10 cellular contexts compared by ENCODE assay signal in genomic region chr6:14784596-14785360, GRCh38.
A peak's percentile ranks its signal among the peaks of the same experiment; 100 is the strongest.
DNase-seq lines count a peak whose midpoint lies in the region; ATAC-seq and TF ChIP-seq lines count a peak whose summit lies in the region.
"Had no signal": no experiment of that assay in that cellular context is flagged by ENCODE, and none has a peak within 500 bp of the region (broad histone marks: within the 10 kb centered on the region; RNA-seq: fewer than 3 reads in every experiment).

No MANE protein-coding gene starts in this region.

- peak overlapping the region; percentile 61 for H3K4me3 Mint-ChIP-seq in CD8-positive, alpha-beta T cell

- no peak overlapping the region for H3K4me3 ChIP-seq in CD8-positive, alpha-beta T cell (ENCODE audit: low read depth, low read length)
- H3K4me3 ChIP-seq in tibial artery: no peak overlapping the region
- H3K4me3 ChIP-seq: SJSA1 had no signal

- no peaks in the 10 kb centered on the region for H3K36me3 ChIP-seq in CD8-positive, alpha-beta T cell (ENCODE audit: insufficient read depth, low read length)
- H3K36me3 ChIP-seq in KOPT-K1 (ENCODE audit: insufficient read depth, low read length) (no peaks in the 10 kb centered on the region), tibial artery (no peaks in the 10 kb centered on the region)
- H3K36me3 ChIP-seq: SJSA1 had no signal

- peak in 1 of 7 experiments; percentile 53 for DNase-seq in CD8-positive, alpha-beta T cell
- DNase-seq in activated CD4-positive, alpha-beta T cell treated with anti-CD3 and anti-CD28 coated beads, Interleukin-2, amount 50 U/mL, for 1 hour: peak; percentile 7
- DNase-seq in foreskin keratinocyte (peak; percentile 17 to 43), HEK293T (ENCODE audit: extremely low spot score) (no peak), tibial artery (no peak)
- DNase-seq: Caco-2 had no signal

- H3K9me3 Mint-ChIP-seq in CD8-positive, alpha-beta T cell: no peaks in the 10 kb centered on the region

- H3K4me1 Mint-ChIP-seq in CD8-positive, alpha-beta T cell (ENCODE audit: low read depth): peaks cover 15% of the 10 kb centered on the region

- CTCF ChIA-PET in CD8-positive, alpha-beta T cell (lab: Charles Lee): no interaction called here
- CTCF ChIA-PET in HEK293T (lab: Yijun Ruan, JAX): interaction anchor here (0.5 to 0.6 kb wide), 2 partner anchors 692 to 702 kb away, joined by 3 read pairs; no protein-coding TSS in a partner anchor

- POLR2A ChIA-PET in CD8-positive, alpha-beta T cell (lab: Charles Lee): interaction anchor here (0.6 to 0.9 kb wide), 2 partner anchors 78 to 80 kb away, joined by 3 to 4 read pairs; no protein-coding TSS in a partner anchor
- POLR2A ChIA-PET in HEK293T (lab: Yijun Ruan, JAX): no interaction called here

- peak overlapping the region; percentile 85 for H3K27ac Mint-ChIP-seq in CD8-positive, alpha-beta T cell

- no peak for TF ChIP-seq CTCF in CD8-positive, alpha-beta T cell (IDR thresholded peaks at IDR 0.05)
- TF ChIP-seq CTCF in foreskin keratinocyte (conservative IDR thresholded peaks at IDR 0.05): no peak
- no peak for TF ChIP-seq CTCF in tibial artery (IDR thresholded peaks at IDR 0.05)

- peaks cover 1% of the 10 kb centered on the region for H3K27me3 Mint-ChIP-seq in CD8-positive, alpha-beta T cell (ENCODE audit: low read depth)

- H3K9me3 ChIP-seq in CD8-positive, alpha-beta T cell (ENCODE audit: low read length): no peaks in the 10 kb centered on the region
- H3K9me3 ChIP-seq in KOPT-K1 (ENCODE audit: insufficient read depth, low read length, poor library complexity, severe bottlenecking): peaks cover 7% of the 10 kb centered on the region
- H3K9me3 ChIP-seq in tibial artery: no peaks in the 10 kb centered on the region
- H3K9me3 ChIP-seq: Caco-2, SJSA1 had no signal

- no peaks in the 10 kb centered on the region for H3K36me3 Mint-ChIP-seq in CD8-positive, alpha-beta T cell

- H3K27ac ChIP-seq in CD8-positive, alpha-beta T cell (ENCODE audit: low read depth, low read length): no peak overlapping the region
- H3K27ac ChIP-seq in KOPT-K1 (ENCODE audit: low read depth, low read length, poor library complexity, severe bottlenecking): peak overlapping the region; percentile 31
- H3K27ac ChIP-seq in foreskin keratinocyte: no peak overlapping the region
- no peak overlapping the region for H3K27ac ChIP-seq in tibial artery
- H3K27ac ChIP-seq: SJSA1 had no signal

- H3K4me1 ChIP-seq in CD8-positive, alpha-beta T cell (ENCODE audit: insufficient read depth, low read length): no peaks in the 10 kb centered on the region
- peaks cover 8% of the 10 kb centered on the region for H3K4me1 ChIP-seq in foreskin keratinocyte
- H3K4me1 ChIP-seq in tibial artery: no peaks in the 10 kb centered on the region
- H3K4me1 ChIP-seq: Caco-2 had no signal

- intact Hi-C loops in CD8-positive, alpha-beta T cell (cut with DNase I, micrococcal nuclease): no loop called here
- intact Hi-C loops in tibial artery (cut with DNase I; ENCODE audit: low total_unique reads): no loop called here

- peak; percentile 44 for ATAC-seq in CD8-positive, alpha-beta T cell
- ATAC-seq in foreskin keratinocyte: peak; percentile 56
- ATAC-seq in HG02870 (IDR thresholded peaks at IDR 0.05; ENCODE audit: unreplicated experiment): no peak
- ATAC-seq in HG03025 (IDR thresholded peaks at IDR 0.05; ENCODE audit: low FRiP score, unreplicated experiment): no peak

- H3K27me3 ChIP-seq in CD8-positive, alpha-beta T cell (ENCODE audit: insufficient read depth, low read length): no peaks in the 10 kb centered on the region
- H3K27me3 ChIP-seq in foreskin keratinocyte: no peaks in the 10 kb centered on the region
- no peaks in the 10 kb centered on the region for H3K27me3 ChIP-seq in tibial artery
- H3K27me3 ChIP-seq: SJSA1 had no signal

TF ChIP-seq in HEK293T, 16 proteins besides CTCF, POLR2A, EP300 and RAD21:
- TF ChIP-seq FOXA1 (IDR thresholded peaks at IDR 0.05) (no peak), FOXM1 (IDR thresholded peaks at IDR 0.05; ENCODE audit: borderline replicate concordance) (no peak), TARDBP (IDR thresholded peaks at IDR 0.05) (no peak), L3MBTL2 (conservative IDR thresholded peaks at IDR 0.05) (no peak), PKNOX1 (IDR thresholded peaks at IDR 0.05) (no peak), NFRKB (IDR thresholded peaks at IDR 0.05) (no peak), LEF1 (IDR thresholded peaks at IDR 0.05; ENCODE audit: borderline replicate concordance) (no peak), ARNT (IDR thresholded peaks at IDR 0.05) (no peak), HDGF (IDR thresholded peaks at IDR 0.05; ENCODE audit: borderline replicate concordance) (no peak), SUZ12 (IDR thresholded peaks at IDR 0.05) (no peak), ELF4 (IDR thresholded peaks at IDR 0.05) (no peak), FOXK2 (IDR thresholded peaks at IDR 0.05) (no peak)

Comparison
In these comparisons a context has a peak if more than half of its experiments do, and no peak if none do; other contexts are left out.
1. ATAC-seq: peak in CD8-positive, alpha-beta T cell (single experiment) and foreskin keratinocyte (single experiment); none in HG02870 (single experiment) and HG03025 (single experiment).
2. DNase-seq: peak in activated CD4-positive, alpha-beta T cell treated with anti-CD3 and anti-CD28 coated beads, Interleukin-2, amount 50 U/mL, for 1 hour (single experiment) and foreskin keratinocyte (2 of 2); none in HEK293T (single experiment) and tibial artery (0 of 2).